8 cellular contexts compared by ENCODE assay signal in the genomic region with DNA sequence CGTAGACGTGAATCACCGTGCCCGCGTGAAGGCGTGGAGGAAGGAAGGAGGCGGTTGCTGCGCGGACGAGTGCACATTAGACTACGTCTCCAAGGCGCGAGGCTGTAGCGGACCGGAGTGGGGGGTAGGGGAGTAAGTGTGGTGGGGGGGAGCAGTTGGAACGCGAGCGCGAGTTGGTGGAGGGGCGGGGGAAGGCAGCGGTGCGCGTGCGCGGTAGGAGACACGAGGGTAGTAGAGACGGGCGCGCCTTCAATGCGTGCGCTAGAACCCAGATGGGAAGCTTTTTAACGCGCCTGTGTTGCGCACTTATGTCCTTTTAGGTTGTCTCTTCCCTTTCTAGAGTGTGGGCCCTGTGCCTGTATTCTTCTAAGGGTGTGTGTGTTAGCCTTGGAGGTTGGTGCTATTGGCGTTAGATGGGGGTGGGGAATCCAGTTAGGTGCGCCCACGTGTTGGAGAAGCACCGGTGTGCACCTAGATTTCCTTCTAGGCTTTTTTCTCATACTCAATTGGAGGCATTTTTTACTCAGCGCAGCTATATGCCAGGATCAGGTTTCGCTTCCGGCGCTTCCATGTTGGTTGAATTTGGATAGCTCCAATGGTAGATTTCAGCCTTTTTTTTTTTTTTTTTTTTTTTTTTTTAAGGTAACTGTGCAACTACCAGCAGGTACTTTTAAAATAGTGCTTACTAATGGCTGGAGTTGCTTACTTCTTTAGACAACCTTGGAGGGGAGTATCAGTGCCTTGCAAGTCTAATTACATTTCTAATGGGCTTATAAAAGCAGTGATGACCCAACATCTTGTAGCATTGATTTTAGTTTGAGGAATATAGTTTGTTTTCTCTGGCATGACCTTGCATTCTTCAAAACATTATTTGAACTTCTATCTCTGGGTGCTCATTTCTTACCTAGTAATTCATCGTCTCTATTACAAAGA. TPM values are rescaled to one million over a fixed set of nuclear protein-coding genes. Genes with fewer than 3 reads are reported as not detected.
A peak's percentile ranks its signal among the peaks of the same experiment; 100 is the strongest.
DNase-seq lines count a peak whose midpoint lies in the region; ATAC-seq and TF ChIP-seq lines count a peak whose summit lies in the region.

No MANE protein-coding gene starts in this region.

- H3K4me3 ChIP-seq in right lobe of liver: peak overlapping the region; percentile 84 to 93 (median 91)

- no peaks in the 10 kb centered on the region for H3K27me3 ChIP-seq in right lobe of liver

- peaks cover 2 to 54% (median 24%) of the 10 kb centered on the region in 4 donors for H3K4me1 ChIP-seq in right lobe of liver

- H3K9me3 ChIP-seq in right lobe of liver: no peaks in the 10 kb centered on the region

- in situ Hi-C loops in Caki2 (cut with HindIII; ENCODE audit: low pct_unique_long_range_greater_than_20kb, low sequenced_read_pairs): no loop called here

- intact Hi-C loops in right lobe of liver (cut with DNase I): no loop called here

- peaks cover 0 to 6% (median 0%) of the 10 kb centered on the region in 4 donors for H3K36me3 ChIP-seq in right lobe of liver

- DNase-seq in Caki2 (ENCODE audit: low read depth) (peak; percentile 80), NCI-H526 (lab: John Stamatoyannopoulos, UW) (peak; percentile 42 to 84), dermis microvascular lymphatic vessel endothelial cell (ENCODE audit: low read depth in 2 of 2) (peak; percentile 21 to 77), right lobe of liver (peak; percentile 79 to 84 (median 82))
- peak; percentile 73 to 82 for DNase-seq in activated CD4-positive, alpha-beta T cell treated with anti-CD3 and anti-CD28 coated beads, Interleukin-2, amount 50 U/mL, for 4 hours
- peak; percentile 80 to 85 for DNase-seq in stimulated activated CD4-positive, alpha-beta T cell treated with anti-CD3 and anti-CD28 coated beads, Interleukin-4, amount 100 ng/mL, for 4 hours

- ATAC-seq in HG02870 (IDR thresholded peaks at IDR 0.05; ENCODE audit: unreplicated experiment): peak; percentile 20
- peak; percentile 55 to 61 (median 57) for ATAC-seq in right lobe of liver
- ATAC-seq in GM19351 (IDR thresholded peaks at IDR 0.05; ENCODE audit: unreplicated experiment): no peak

- 1% methylated on average over 33 of the region's 43 CpGs for WGBS in right lobe of liver (ENCODE audit: insufficient coverage, low coverage, low lambda C conversion rate, missing lambda C conversion rate)

- TF ChIP-seq POLR2A in right lobe of liver (IDR thresholded peaks at IDR 0.05): no peak

- TF ChIP-seq CTCF in right lobe of liver (IDR thresholded peaks at IDR 0.05): no peak

- peak overlapping the region; percentile 85 to 95 (median 93) for H3K27ac ChIP-seq in right lobe of liver

RNA-seq across cellular contexts. Expression of gene EIF4B, which starts 0.8 kb away (rescaled TPM):
- 834 and 874 TPM in 2 replicates for total RNA-seq in Caki2 (2014; rRNA removed; shearing (Covaris generic); ENCODE audit: low replicate concordance)
- total RNA-seq in dermis microvascular lymphatic vessel endothelial cell (834 and 1,072 TPM in 2 replicates), right lobe of liver (100 to 1,000 TPM; 143 to 270 (median 180) TPM)

RNA-seq across cellular contexts. Expression of gene TNS2, which starts 42.8 kb away (rescaled TPM):
- 5.1 and 5.6 TPM in 2 replicates for total RNA-seq in Caki2 (2014; rRNA removed; shearing (Covaris generic); ENCODE audit: low replicate concordance)
- 16.7 and 26.7 TPM in 2 replicates for total RNA-seq in dermis microvascular lymphatic vessel endothelial cell
- total RNA-seq in right lobe of liver: 100 to 1,000 TPM in 3 of 6 experiments, 10 to 100 TPM in 3; 50.5 to 139 (median 86.9) TPM

RNA-seq across cellular contexts. Expression of gene KRT18, which starts 58.2 kb away (rescaled TPM):
- 205 and 247 TPM in 2 replicates for total RNA-seq in Caki2 (2014; rRNA removed; shearing (Covaris generic); ENCODE audit: low replicate concordance)
- total RNA-seq in dermis microvascular lymphatic vessel endothelial cell (167 and 191 TPM in 2 replicates), right lobe of liver (1,000 to 10,000 TPM in 2 of 6 experiments, 100 to 1,000 TPM in 4; 148 to 1,377 (median 478) TPM)
